2 cellular contexts compared by ENCODE assay signal in the genomic region with DNA sequence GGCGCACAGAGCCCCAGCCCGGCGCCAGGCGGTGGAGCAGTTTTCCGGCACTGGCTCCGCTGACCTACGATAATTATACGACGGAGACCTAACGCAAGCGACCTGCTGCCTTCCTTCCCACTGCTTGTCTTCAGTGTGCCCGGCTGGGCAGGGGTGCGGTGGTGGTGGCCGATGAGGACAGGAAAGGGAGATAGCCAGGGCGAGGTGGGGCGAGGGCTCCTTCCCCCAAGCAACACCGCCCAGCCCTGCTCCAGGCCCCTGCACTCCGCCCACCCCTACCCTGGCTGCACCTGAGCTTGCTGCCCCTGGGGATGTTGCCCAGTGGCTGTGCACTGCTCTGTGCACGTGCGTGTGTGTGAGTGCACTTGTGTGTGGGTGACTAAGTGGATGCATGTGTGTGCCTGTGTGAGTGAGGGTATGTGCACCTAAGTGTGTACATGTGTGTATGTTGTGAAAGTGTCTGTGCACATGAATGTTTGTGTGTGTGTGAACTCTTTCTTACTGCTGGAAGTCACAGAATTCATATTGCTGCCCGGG.
TF ChIP-seq lines count a peak whose summit lies in the region.

No MANE protein-coding gene starts in this region.

TF ChIP-seq in GM12891, 5 proteins besides CTCF, POLR2A, EP300 and RAD21:
- TF ChIP-seq TAF1 (IDR thresholded peaks at IDR 0.05; ENCODE audit: low read depth, low read length): no peak
TF ChIP-seq in GM12891: peak in this region for 0.

TF ChIP-seq in SK-N-SH treated with all-trans-retinoic acid at 6 μM for 48 hours, 23 proteins besides CTCF, POLR2A, EP300 and RAD21 (continued from another document):
- TF ChIP-seq ESRRG (CRISPR knock-in tag; IDR thresholded peaks at IDR 0.05): no peak
TF ChIP-seq in SK-N-SH treated with all-trans-retinoic acid at 6 μM for 48 hours: peak in this region for 0.
